1 cellular context compared by ENCODE assay signal in the genomic region with DNA sequence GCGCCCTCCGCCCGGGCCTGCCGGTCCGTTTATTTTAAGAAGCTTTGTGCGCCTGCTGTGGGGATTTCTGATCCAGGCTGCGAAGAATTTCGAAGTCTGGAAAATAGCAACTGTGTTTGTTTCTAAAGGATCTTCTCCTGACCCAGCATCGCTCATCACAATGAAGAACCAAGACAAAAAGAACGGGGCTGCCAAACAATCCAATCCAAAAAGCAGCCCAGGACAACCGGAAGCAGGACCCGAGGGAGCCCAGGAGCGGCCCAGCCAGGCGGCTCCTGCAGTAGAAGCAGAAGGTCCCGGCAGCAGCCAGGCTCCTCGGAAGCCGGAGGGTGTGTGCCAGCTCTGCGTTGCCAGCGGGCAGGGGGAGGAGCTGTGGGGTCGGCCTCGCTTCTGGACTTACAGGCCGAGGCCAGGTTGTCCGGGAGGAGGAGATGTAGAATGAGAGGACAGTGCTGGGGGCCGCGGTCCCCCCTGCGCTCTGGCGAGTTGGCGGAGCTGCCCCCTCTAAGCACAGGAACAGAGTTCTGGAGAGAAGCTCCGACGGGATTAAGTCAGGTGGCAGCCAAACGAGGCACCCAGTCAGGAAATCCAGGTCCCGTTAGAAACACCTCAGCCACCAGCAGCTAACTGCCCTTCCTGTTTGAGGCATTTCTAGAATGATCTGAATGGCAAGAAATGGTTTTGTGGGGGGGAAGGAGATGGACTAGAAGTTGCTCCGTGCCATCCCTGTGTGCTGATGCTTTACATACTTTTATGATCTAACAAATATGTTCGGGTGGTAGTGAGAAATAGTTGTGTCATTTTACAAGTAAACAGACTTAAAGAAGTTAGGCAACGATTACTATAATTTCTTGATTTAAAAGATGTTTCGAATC.
TF ChIP-seq lines count a peak whose summit lies in the region.

No MANE protein-coding gene starts in this region.

TF ChIP-seq in K562, 482 proteins besides CTCF, POLR2A, EP300 and RAD21 (continued from another document):
- TF ChIP-seq RERE (CRISPR knock-in tag; IDR thresholded peaks at IDR 0.05; ENCODE audit: borderline replicate concordance) (no peak; the same call in 1 of the 2 replicates), ZNF41 (CRISPR knock-in tag; conservative IDR thresholded peaks at IDR 0.05) (no peak), HLTF (IDR thresholded peaks at IDR 0.05) (no peak), ZNF274 (IDR thresholded peaks at IDR 0.05; ENCODE audit: borderline replicate concordance, low read depth, low read length) (no peak), CC2D1A (IDR thresholded peaks at IDR 0.05) (0 out of 2 replicates have a peak, but pooled peaks have one; percentile 9), SMC3 (conservative IDR thresholded peaks at IDR 0.05; ENCODE audit: insufficient read depth, low read depth, low read length) (0 out of 2 replicates have a peak, but pooled peaks have one; percentile 8), JUND (IDR thresholded peaks at IDR 0.05; ENCODE audit: borderline replicate concordance, low read depth, low read length) (no peak), JUND (tag; IDR thresholded peaks at IDR 0.05; ENCODE audit: borderline replicate concordance, low read depth, low read length) (no peak), CREM (IDR thresholded peaks at IDR 0.05; ENCODE audit: low read depth) (peak; percentile 1; the same call in 1 of the 2 replicates), BCOR (IDR thresholded peaks at IDR 0.05) (no peak), ZBTB7A (IDR thresholded peaks at IDR 0.05; ENCODE audit: borderline replicate concordance, control insufficient read depth, low read depth, low read length) (no peak), SAFB2 (IDR thresholded peaks at IDR 0.05; ENCODE audit: borderline replicate concordance, low read depth, low read length, severe bottlenecking) (no peak), TBL1XR1 (IDR thresholded peaks at IDR 0.05; ENCODE audit: low read length in 2 of 2) (peak in 1 of 2 experiments; percentile 8; a peak in 1 of 4 replicates), SMARCA4 (IDR thresholded peaks at IDR 0.05) (peak; percentile 17; the same call in 1 of the 2 replicates)
- TF ChIP-seq, protein P1, sequence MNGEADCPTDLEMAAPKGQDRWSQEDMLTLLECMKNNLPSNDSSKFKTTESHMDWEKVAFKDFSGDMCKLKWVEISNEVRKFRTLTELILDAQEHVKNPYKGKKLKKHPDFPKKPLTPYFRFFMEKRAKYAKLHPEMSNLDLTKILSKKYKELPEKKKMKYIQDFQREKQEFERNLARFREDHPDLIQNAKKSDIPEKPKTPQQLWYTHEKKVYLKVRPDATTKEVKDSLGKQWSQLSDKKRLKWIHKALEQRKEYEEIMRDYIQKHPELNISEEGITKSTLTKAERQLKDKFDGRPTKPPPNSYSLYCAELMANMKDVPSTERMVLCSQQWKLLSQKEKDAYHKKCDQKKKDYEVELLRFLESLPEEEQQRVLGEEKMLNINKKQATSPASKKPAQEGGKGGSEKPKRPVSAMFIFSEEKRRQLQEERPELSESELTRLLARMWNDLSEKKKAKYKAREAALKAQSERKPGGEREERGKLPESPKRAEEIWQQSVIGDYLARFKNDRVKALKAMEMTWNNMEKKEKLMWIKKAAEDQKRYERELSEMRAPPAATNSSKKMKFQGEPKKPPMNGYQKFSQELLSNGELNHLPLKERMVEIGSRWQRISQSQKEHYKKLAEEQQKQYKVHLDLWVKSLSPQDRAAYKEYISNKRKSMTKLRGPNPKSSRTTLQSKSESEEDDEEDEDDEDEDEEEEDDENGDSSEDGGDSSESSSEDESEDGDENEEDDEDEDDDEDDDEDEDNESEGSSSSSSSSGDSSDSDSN (IDR thresholded peaks at IDR 0.05; ENCODE audit: borderline replicate concordance in 1 of 2, low read depth in 2 of 2, low read length in 2 of 2), result 0 out of 4 replicates have a peak, but pooled peaks of 1 of the 2 experiments have one; percentile 34
- TF ChIP-seq, protein P2, sequence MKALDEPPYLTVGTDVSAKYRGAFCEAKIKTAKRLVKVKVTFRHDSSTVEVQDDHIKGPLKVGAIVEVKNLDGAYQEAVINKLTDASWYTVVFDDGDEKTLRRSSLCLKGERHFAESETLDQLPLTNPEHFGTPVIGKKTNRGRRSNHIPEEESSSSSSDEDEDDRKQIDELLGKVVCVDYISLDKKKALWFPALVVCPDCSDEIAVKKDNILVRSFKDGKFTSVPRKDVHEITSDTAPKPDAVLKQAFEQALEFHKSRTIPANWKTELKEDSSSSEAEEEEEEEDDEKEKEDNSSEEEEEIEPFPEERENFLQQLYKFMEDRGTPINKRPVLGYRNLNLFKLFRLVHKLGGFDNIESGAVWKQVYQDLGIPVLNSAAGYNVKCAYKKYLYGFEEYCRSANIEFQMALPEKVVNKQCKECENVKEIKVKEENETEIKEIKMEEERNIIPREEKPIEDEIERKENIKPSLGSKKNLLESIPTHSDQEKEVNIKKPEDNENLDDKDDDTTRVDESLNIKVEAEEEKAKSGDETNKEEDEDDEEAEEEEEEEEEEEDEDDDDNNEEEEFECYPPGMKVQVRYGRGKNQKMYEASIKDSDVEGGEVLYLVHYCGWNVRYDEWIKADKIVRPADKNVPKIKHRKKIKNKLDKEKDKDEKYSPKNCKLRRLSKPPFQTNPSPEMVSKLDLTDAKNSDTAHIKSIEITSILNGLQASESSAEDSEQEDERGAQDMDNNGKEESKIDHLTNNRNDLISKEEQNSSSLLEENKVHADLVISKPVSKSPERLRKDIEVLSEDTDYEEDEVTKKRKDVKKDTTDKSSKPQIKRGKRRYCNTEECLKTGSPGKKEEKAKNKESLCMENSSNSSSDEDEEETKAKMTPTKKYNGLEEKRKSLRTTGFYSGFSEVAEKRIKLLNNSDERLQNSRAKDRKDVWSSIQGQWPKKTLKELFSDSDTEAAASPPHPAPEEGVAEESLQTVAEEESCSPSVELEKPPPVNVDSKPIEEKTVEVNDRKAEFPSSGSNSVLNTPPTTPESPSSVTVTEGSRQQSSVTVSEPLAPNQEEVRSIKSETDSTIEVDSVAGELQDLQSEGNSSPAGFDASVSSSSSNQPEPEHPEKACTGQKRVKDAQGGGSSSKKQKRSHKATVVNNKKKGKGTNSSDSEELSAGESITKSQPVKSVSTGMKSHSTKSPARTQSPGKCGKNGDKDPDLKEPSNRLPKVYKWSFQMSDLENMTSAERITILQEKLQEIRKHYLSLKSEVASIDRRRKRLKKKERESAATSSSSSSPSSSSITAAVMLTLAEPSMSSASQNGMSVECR (CRISPR knock-in tag; IDR thresholded peaks at IDR 0.05), result no peak
- TF ChIP-seq, protein P3, sequence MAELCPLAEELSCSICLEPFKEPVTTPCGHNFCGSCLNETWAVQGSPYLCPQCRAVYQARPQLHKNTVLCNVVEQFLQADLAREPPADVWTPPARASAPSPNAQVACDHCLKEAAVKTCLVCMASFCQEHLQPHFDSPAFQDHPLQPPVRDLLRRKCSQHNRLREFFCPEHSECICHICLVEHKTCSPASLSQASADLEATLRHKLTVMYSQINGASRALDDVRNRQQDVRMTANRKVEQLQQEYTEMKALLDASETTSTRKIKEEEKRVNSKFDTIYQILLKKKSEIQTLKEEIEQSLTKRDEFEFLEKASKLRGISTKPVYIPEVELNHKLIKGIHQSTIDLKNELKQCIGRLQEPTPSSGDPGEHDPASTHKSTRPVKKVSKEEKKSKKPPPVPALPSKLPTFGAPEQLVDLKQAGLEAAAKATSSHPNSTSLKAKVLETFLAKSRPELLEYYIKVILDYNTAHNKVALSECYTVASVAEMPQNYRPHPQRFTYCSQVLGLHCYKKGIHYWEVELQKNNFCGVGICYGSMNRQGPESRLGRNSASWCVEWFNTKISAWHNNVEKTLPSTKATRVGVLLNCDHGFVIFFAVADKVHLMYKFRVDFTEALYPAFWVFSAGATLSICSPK (IDR thresholded peaks at IDR 0.05; ENCODE audit: borderline replicate concordance), result no peak
- TF ChIP-seq, protein P4, sequence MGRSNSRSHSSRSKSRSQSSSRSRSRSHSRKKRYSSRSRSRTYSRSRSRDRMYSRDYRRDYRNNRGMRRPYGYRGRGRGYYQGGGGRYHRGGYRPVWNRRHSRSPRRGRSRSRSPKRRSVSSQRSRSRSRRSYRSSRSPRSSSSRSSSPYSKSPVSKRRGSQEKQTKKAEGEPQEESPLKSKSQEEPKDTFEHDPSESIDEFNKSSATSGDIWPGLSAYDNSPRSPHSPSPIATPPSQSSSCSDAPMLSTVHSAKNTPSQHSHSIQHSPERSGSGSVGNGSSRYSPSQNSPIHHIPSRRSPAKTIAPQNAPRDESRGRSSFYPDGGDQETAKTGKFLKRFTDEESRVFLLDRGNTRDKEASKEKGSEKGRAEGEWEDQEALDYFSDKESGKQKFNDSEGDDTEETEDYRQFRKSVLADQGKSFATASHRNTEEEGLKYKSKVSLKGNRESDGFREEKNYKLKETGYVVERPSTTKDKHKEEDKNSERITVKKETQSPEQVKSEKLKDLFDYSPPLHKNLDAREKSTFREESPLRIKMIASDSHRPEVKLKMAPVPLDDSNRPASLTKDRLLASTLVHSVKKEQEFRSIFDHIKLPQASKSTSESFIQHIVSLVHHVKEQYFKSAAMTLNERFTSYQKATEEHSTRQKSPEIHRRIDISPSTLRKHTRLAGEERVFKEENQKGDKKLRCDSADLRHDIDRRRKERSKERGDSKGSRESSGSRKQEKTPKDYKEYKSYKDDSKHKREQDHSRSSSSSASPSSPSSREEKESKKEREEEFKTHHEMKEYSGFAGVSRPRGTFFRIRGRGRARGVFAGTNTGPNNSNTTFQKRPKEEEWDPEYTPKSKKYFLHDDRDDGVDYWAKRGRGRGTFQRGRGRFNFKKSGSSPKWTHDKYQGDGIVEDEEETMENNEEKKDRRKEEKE (IDR thresholded peaks at IDR 0.05; ENCODE audit: borderline replicate concordance in 1 of 2, control insufficient read depth in 1 of 2, low read depth in 2 of 2, low read length in 1 of 2), result 0 out of 4 replicates have a peak, but pooled peaks of 1 of the 2 experiments have one; percentile 36
- TF ChIP-seq, protein P5, sequence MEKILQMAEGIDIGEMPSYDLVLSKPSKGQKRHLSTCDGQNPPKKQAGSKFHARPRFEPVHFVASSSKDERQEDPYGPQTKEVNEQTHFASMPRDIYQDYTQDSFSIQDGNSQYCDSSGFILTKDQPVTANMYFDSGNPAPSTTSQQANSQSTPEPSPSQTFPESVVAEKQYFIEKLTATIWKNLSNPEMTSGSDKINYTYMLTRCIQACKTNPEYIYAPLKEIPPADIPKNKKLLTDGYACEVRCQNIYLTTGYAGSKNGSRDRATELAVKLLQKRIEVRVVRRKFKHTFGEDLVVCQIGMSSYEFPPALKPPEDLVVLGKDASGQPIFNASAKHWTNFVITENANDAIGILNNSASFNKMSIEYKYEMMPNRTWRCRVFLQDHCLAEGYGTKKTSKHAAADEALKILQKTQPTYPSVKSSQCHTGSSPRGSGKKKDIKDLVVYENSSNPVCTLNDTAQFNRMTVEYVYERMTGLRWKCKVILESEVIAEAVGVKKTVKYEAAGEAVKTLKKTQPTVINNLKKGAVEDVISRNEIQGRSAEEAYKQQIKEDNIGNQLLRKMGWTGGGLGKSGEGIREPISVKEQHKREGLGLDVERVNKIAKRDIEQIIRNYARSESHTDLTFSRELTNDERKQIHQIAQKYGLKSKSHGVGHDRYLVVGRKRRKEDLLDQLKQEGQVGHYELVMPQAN (IDR thresholded peaks at IDR 0.05; ENCODE audit: borderline replicate concordance), result peak; percentile 66; the same call in 1 of the 2 replicates
